Comparison of ENCODE assay signal across 11 cellular contexts in genomic region chr14:74582910-74583581, GRCh38. TPM values are rescaled to one million over a fixed set of nuclear protein-coding genes. Genes with fewer than 3 reads are reported as not detected.
DNase-seq lines count a peak whose midpoint lies in the region; ATAC-seq and TF ChIP-seq lines count a peak whose summit lies in the region.
"Had no signal": no experiment of that assay in that cellular context is flagged by ENCODE, and none has a peak within 500 bp of the region (broad histone marks: within the 10 kb centered on the region; RNA-seq: fewer than 3 reads in every experiment).

No MANE protein-coding gene starts in this region.

- no peaks in the 10 kb centered on the region for H3K9me3 Mint-ChIP-seq in CD4-positive, alpha-beta T cell
- H3K9me3 Mint-ChIP-seq: stimulated activated naive CD8-positive, alpha-beta T cell treated with anti-CD3 and anti-CD28 coated beads, Interleukin-15, Interleukin-2, amounts not matched to agents 100 ng/mL and 50 ng/mL, for 24 hours had no signal

- H3K36me3 Mint-ChIP-seq in CD4-positive, alpha-beta T cell (ENCODE audit: low read depth): no peaks in the 10 kb centered on the region

- H3K27me3 ChIP-seq in CD4-positive, alpha-beta T cell (ENCODE audit: control insufficient read depth, insufficient read depth, low read length): no peaks in the 10 kb centered on the region

- no peak overlapping the region for H3K4me3 Mint-ChIP-seq in CD4-positive, alpha-beta T cell
- H3K4me3 Mint-ChIP-seq: stimulated activated naive CD8-positive, alpha-beta T cell treated with anti-CD3 and anti-CD28 coated beads, Interleukin-15, Interleukin-2, amounts not matched to agents 100 ng/mL and 50 ng/mL, for 24 hours had no signal

- TF ChIP-seq CTCF in RWPE1 (conservative IDR thresholded peaks at IDR 0.05; ENCODE audit: low read depth) (no peak), epithelial cell of esophagus (IDR thresholded peaks at IDR 0.05; ENCODE audit: insufficient read depth, low read depth, low read length, missing control alignments) (no peak), mucosa of descending colon (IDR thresholded peaks at IDR 0.05) (no peak)
- TF ChIP-seq CTCF in CD4-positive, alpha-beta T cell (IDR thresholded peaks at IDR 0.05): no peak

- H3K4me3 ChIP-seq in epithelial cell of esophagus (ENCODE audit: low read length) (no peak overlapping the region), mucosa of descending colon (no peak overlapping the region), urinary bladder (ENCODE audit: low read depth, low read length) (no peak overlapping the region)

- H3K36me3 ChIP-seq in mucosa of descending colon (ENCODE audit: low read depth) (no peaks in the 10 kb centered on the region), urinary bladder (ENCODE audit: insufficient read depth) (no peaks in the 10 kb centered on the region)

- peaks cover 7% of the 10 kb centered on the region for H3K4me1 Mint-ChIP-seq in CD4-positive, alpha-beta T cell (ENCODE audit: low read depth)

- CTCF ChIA-PET in RWPE1 (lab: Yijun Ruan, JAX): interaction anchor here (0.8 to 1.0 kb wide), 2 partner anchors 10 to 11 kb away, joined by 3 to 4 read pairs; no protein-coding TSS in a partner anchor
- CTCF ChIA-PET in CD4-positive, alpha-beta T cell (lab: Charles Lee): no interaction called here

- WGBS in urinary bladder: 52% methylated on average over 1 of the region's 1 CpG

- no peak overlapping the region for H3K27ac Mint-ChIP-seq in CD4-positive, alpha-beta T cell
- H3K27ac Mint-ChIP-seq: stimulated activated naive CD8-positive, alpha-beta T cell treated with anti-CD3 and anti-CD28 coated beads, Interleukin-15, Interleukin-2, amounts not matched to agents 100 ng/mL and 50 ng/mL, for 24 hours had no signal

- no peak for DNase-seq in RWPE1 (ENCODE audit: low spot score)
- peak; percentile 39 for DNase-seq in epithelial cell of esophagus (ENCODE audit: low read depth)
- peak in 1 of 3 donors; percentile 31 for DNase-seq in mucosa of descending colon
- no peak for DNase-seq in CD4-positive, alpha-beta T cell
- no peak for DNase-seq in NCI-H226
- DNase-seq in NCI-H2227 (lab: John Stamatoyannopoulos, UW; ENCODE audit: unreplicated experiment): no peak
- DNase-seq: activated CD4-positive, CD25-positive, alpha-beta regulatory T cell; NCI-H2227 treated with DMSO at 0.1 percent for 48 hours; SIG-M5 had no signal

- peak overlapping the region; percentile 96 for H3K27ac ChIP-seq in RWPE1
- peak overlapping the region; percentile 14 for H3K27ac ChIP-seq in urinary bladder (ENCODE audit: low read depth)
- no peak overlapping the region for H3K27ac ChIP-seq in CD4-positive, alpha-beta T cell (ENCODE audit: low read depth, low read length)

- ATAC-seq in mucosa of descending colon: peak; percentile 26
- ATAC-seq in CD4-positive, alpha-beta T cell (ENCODE audit: poor library complexity): no peak

- peaks cover 7% of the 10 kb centered on the region for H3K27me3 Mint-ChIP-seq in CD4-positive, alpha-beta T cell

- H3K9me3 ChIP-seq in mucosa of descending colon: no peaks in the 10 kb centered on the region
- H3K9me3 ChIP-seq in CD4-positive, alpha-beta T cell (ENCODE audit: control insufficient read depth, low read length): no peaks in the 10 kb centered on the region

- H3K4me1 ChIP-seq in mucosa of descending colon (ENCODE audit: low read depth) (no peaks in the 10 kb centered on the region), urinary bladder (ENCODE audit: insufficient read depth) (peaks cover 2% of the 10 kb centered on the region)

- POLR2A ChIA-PET in RWPE1 (lab: Yijun Ruan, JAX; ENCODE audit: low non-redundant PET): interaction anchor here (0.9 to 1.0 kb wide), 2 partner anchors 11 to 16 kb away, joined by 4 read pairs; no protein-coding TSS in a partner anchor
- POLR2A ChIA-PET in CD4-positive, alpha-beta T cell (lab: Charles Lee): no interaction called here

- intact Hi-C loops in mucosa of descending colon (cut with DNase I, micrococcal nuclease): no loop called here
- intact Hi-C loops in CD4-positive, alpha-beta T cell (cut with DNase I, micrococcal nuclease): no loop called here

RNA-seq across cellular contexts. Expression of gene LTBP2, which starts 29.0 kb away (rescaled TPM):
- total RNA-seq in mucosa of descending colon (10 to 100 TPM in 1 of 3 donors, 1 to 10 TPM in 2; 1.7 to 10.2 (median 3.0) TPM), urinary bladder (26.7 TPM)
- polyA plus RNA-seq in urinary bladder: 6.8 TPM
- total RNA-seq in CD4-positive, alpha-beta T cell: under 1 TPM; 0.45 to 0.47 TPM
